Comparison of ENCODE assay signal across 17 cellular contexts in the genomic region with DNA sequence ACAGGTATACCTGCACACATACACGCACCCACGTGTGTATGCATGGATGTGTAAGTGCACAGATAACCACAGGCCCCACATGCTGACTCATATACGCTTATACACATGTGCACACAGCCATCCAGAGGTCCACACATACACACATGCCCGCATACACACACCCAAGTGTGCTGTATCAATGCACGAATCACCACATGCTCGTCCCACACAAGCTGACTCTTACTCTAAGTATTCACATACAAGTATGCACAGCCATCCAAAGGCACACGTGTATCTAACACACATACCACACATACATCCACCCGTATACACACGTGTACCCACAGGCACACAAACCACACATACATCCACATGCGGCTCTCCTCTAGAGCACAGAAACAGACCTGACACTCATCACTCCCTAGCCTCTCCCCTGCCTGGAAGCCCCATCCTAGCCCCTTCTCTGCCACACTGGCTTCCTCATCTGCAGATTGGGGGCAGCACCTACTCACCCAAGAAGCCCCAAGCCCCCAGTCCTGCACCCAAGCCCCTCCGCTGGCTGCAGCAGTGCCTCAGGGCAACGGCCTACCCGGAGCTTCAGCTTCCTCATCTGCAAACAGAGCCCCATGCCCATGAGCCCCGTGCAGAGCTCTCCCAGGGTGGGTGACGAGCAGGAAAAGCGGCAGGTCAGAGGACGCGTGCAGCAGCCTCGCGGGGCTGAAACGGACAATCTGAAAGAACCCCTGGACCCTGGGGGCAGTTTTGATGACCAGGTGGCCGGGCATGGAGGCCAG.
DNase-seq lines count a peak whose midpoint lies in the region; ATAC-seq, FAIRE-seq and TF ChIP-seq lines count a peak whose summit lies in the region.
"Had no signal": no experiment of that assay in that cellular context is flagged by ENCODE, and none has a peak within 500 bp of the region (broad histone marks: within the 10 kb centered on the region; RNA-seq: fewer than 3 reads in every experiment).

No MANE protein-coding gene starts in this region.

- H3K9me2 ChIP-seq in GM23338 (ENCODE audit: insufficient read depth) = no peaks in the 10 kb centered on the region

- H3K4me1 Mint-ChIP-seq in GM23338 (peaks cover 12% of the 10 kb centered on the region), endodermal cell (peaks cover 20% of the 10 kb centered on the region), neural progenitor cell (peaks cover 34% of the 10 kb centered on the region)

- H3K9me3 Mint-ChIP-seq in GM23338 (peaks cover 7% of the 10 kb centered on the region; the same call in 2 of the 3 replicates), endodermal cell (peaks cover 14% of the 10 kb centered on the region), neural progenitor cell (peaks cover 11% of the 10 kb centered on the region)
- H3K9me3 Mint-ChIP-seq: naive thymus-derived CD8-positive, alpha-beta T cell had no signal

- TF ChIP-seq CTCF in GM23338 (conservative IDR thresholded peaks at IDR 0.05; ENCODE audit: low read depth in 2 of 2) = 0 out of 4 replicates have a peak, but pooled peaks of 1 of the 2 experiments have one; percentile 3
- TF ChIP-seq CTCF in endodermal cell (conservative IDR thresholded peaks at IDR 0.05) = no peak
- TF ChIP-seq CTCF in neural progenitor cell (IDR thresholded peaks at IDR 0.05) = no peak

- H3K27ac ChIP-seq in BLaER1 treated with 17β-estradiol and CSF1 and Interleukin-3, amounts not matched to agents 10 nM and 100 nM = 0 out of 22 replicates have a peak overlapping the region, but pooled peaks of 1 of the 11 experiments have one; percentile 15
- H3K27ac ChIP-seq in GM23338 (ENCODE audit: low read depth) (no peak overlapping the region), endodermal cell (ENCODE audit: low read depth, low read length) (peak overlapping the region; percentile 2), neural progenitor cell (peak overlapping the region; percentile 63), small intestine (ENCODE audit: low read depth in 1 of 2, low read length in 1 of 2) (no peak overlapping the region)
- H3K27ac ChIP-seq: upper lobe of right lung had no signal

- peaks cover 53 to 73% (median 67%) of the 10 kb centered on the region in 10 experiments for H3K4me1 ChIP-seq in BLaER1 treated with 17β-estradiol and CSF1 and Interleukin-3, amounts not matched to agents 10 nM and 100 nM
- H3K4me1 ChIP-seq in GM23338 (ENCODE audit: insufficient read depth) (peaks cover 5% of the 10 kb centered on the region; the same call in 1 of the 2 replicates), endodermal cell (ENCODE audit: control insufficient read depth, insufficient read depth, low read length) (no peaks in the 10 kb centered on the region), neural progenitor cell (peaks cover 28% of the 10 kb centered on the region), small intestine (ENCODE audit: control insufficient read depth in 2 of 2, insufficient read depth in 1 of 2, low read depth in 1 of 2, low read length in 1 of 2) (no peaks in the 10 kb centered on the region)
- H3K4me1 ChIP-seq: HAP-1 had no signal

- H3F3A ChIP-seq in GM23338 (replicated peaks; ENCODE audit: low read depth) = no peaks in the 10 kb centered on the region
- H3F3A ChIP-seq in neural progenitor cell (ENCODE audit: low read depth) = peaks cover 23% of the 10 kb centered on the region

- H3K36me3 Mint-ChIP-seq in GM23338 (ENCODE audit: low read depth) (peaks cover 58% of the 10 kb centered on the region), endodermal cell (ENCODE audit: low read depth) (peaks cover 66% of the 10 kb centered on the region), neural progenitor cell (peaks cover 28% of the 10 kb centered on the region)

- 91 to 93% methylated on average over 4 to 22 of the region's 22 CpGs for WGBS in endodermal cell (ENCODE audit: insufficient coverage in 1 of 2, insufficient read length in 1 of 2), 2 experiments
- WGBS in small intestine, 3 donors = 86 to 91% (median 91%) methylated on average over 21 to 22 of the region's 22 CpGs

- H3K36me3 ChIP-seq in BLaER1 treated with 17β-estradiol and CSF1 and Interleukin-3, amounts not matched to agents 10 nM and 100 nM = peaks cover 48 to 79% (median 69%) of the 10 kb centered on the region in 11 experiments
- peaks cover 4% of the 10 kb centered on the region for H3K36me3 ChIP-seq in GM23338 (ENCODE audit: insufficient read depth)
- peaks cover 37% of the 10 kb centered on the region for H3K36me3 ChIP-seq in endodermal cell (ENCODE audit: control insufficient read depth, insufficient read depth, low read length)
- no peaks in the 10 kb centered on the region for H3K36me3 ChIP-seq in neural progenitor cell
- peaks cover 0 to 1% of the 10 kb centered on the region in 2 donors for H3K36me3 ChIP-seq in small intestine (ENCODE audit: control insufficient read depth in 2 of 2, insufficient read depth in 2 of 2, low read length in 2 of 2)

- H3K9me3 ChIP-seq in BLaER1 treated with 17β-estradiol and CSF1 and Interleukin-3, amounts not matched to agents 10 nM and 100 nM (replicated peaks in 1 of 11) = peaks cover 4 to 16% (median 7%) of the 10 kb centered on the region in 11 experiments; a peak in 14 of 22 replicates
- peaks cover 12% of the 10 kb centered on the region for H3K9me3 ChIP-seq in endodermal cell (ENCODE audit: control insufficient read depth, low read length)
- H3K9me3 ChIP-seq in neural progenitor cell (ENCODE audit: low read depth) = no peaks in the 10 kb centered on the region
- H3K9me3 ChIP-seq in small intestine (ENCODE audit: control insufficient read depth, low read depth) = no peaks in the 10 kb centered on the region
- H3K9me3 ChIP-seq: esophagus squamous epithelium, HAP-1, upper lobe of right lung had no signal

- ATAC-seq in GM23338 = no peak
- ATAC-seq in HG03135 (IDR thresholded peaks at IDR 0.05; ENCODE audit: unreplicated experiment) = no peak
- ATAC-seq: naive thymus-derived CD8-positive, alpha-beta T cell; stimulated activated naive CD8-positive, alpha-beta T cell treated with anti-CD3 and anti-CD28 coated beads, Interleukin-15, amount 100 ng/mL, for 72 hours; upper lobe of right lung had no signal

- DNase-seq in GM23338 (ENCODE audit: low spot score) (no peak), endodermal cell (no peak), neural progenitor cell (ENCODE audit: low spot score) (no peak), Kasumi-1 (lab: John Stamatoyannopoulos, UW) (no peak), small intestine (no peak)
- DNase-seq: activated CD8-positive, alpha-beta memory T cell treated with anti-CD3 and anti-CD28 coated beads for 24 hours; esophagus squamous epithelium; KBM-7; mammary epithelial cell; naive thymus-derived CD8-positive, alpha-beta T cell; NCI-H2029 treated with DMSO at 0.1 percent for 48 hours; NCI-H526; stimulated activated naive CD8-positive, alpha-beta T cell treated with anti-CD3 and anti-CD28 coated beads, Interleukin-15, amount 100 ng/mL, for 72 hours; upper lobe of right lung had no signal

- H3K27ac Mint-ChIP-seq in GM23338 (peak overlapping the region; percentile 63), endodermal cell (peak overlapping the region; percentile 72), neural progenitor cell (peak overlapping the region; percentile 44)
- H3K27ac Mint-ChIP-seq: stimulated activated naive CD8-positive, alpha-beta T cell treated with anti-CD3 and anti-CD28 coated beads, Interleukin-15, amount 100 ng/mL, for 72 hours had no signal

- no peak for FAIRE-seq in small intestine (lab: Jason Lieb, UNC)

- H3K4me2 ChIP-seq in BLaER1 treated with 17β-estradiol and CSF1 and Interleukin-3, amounts not matched to agents 10 nM and 100 nM = peak overlapping the region in 6 of 11 experiments; percentile 5 to 96 (median 88); a peak in 7 of 22 replicates
- H3K4me2 ChIP-seq in GM23338 (no peak overlapping the region), neural progenitor cell (peak overlapping the region; percentile 69)

- H3K79me2 ChIP-seq in GM23338 (replicated peaks; ENCODE audit: insufficient read depth) (peaks cover 12% of the 10 kb centered on the region), neural progenitor cell (ENCODE audit: low read depth) (peaks cover 12% of the 10 kb centered on the region)

- no peak overlapping the region for H3K4me3 Mint-ChIP-seq in GM23338
- H3K4me3 Mint-ChIP-seq in endodermal cell = no peak overlapping the region
- no peak overlapping the region for H3K4me3 Mint-ChIP-seq in neural progenitor cell
- H3K4me3 Mint-ChIP-seq: naive thymus-derived CD8-positive, alpha-beta T cell; stimulated activated naive CD8-positive, alpha-beta T cell treated with anti-CD3 and anti-CD28 coated beads, Interleukin-15, amount 100 ng/mL, for 72 hours had no signal

- H3K27me3 Mint-ChIP-seq in GM23338 (ENCODE audit: insufficient read depth, low read depth, poor library complexity) (peaks cover 21% of the 10 kb centered on the region), endodermal cell (ENCODE audit: insufficient read depth) (no peaks in the 10 kb centered on the region), neural progenitor cell (ENCODE audit: insufficient read depth, low read depth) (peaks cover 19% of the 10 kb centered on the region)
- H3K27me3 Mint-ChIP-seq: naive thymus-derived CD8-positive, alpha-beta T cell; stimulated activated naive CD8-positive, alpha-beta T cell treated with anti-CD3 and anti-CD28 coated beads, Interleukin-15, amount 100 ng/mL, for 72 hours had no signal

- peak overlapping the region in 1 of 11 experiments; percentile 25; a peak in 1 of 22 replicates for H3K9ac ChIP-seq in BLaER1 treated with 17β-estradiol and CSF1 and Interleukin-3, amounts not matched to agents 10 nM and 100 nM
- H3K9ac ChIP-seq in endodermal cell (ENCODE audit: extremely low read depth, low read length, poor library complexity, severe bottlenecking) (no peak overlapping the region), neural progenitor cell (no peak overlapping the region)

- H2AFZ ChIP-seq in GM23338 (no peak overlapping the region), neural progenitor cell (replicated peaks) (no peak overlapping the region)

- no peaks in the 10 kb centered on the region for H3K27me3 ChIP-seq in BLaER1 treated with 17β-estradiol and CSF1 and Interleukin-3, amounts not matched to agents 10 nM and 100 nM
- H3K27me3 ChIP-seq in GM23338 (ENCODE audit: insufficient read depth) = no peaks in the 10 kb centered on the region
- no peaks in the 10 kb centered on the region for H3K27me3 ChIP-seq in endodermal cell (ENCODE audit: control insufficient read depth, insufficient read depth, low read length, poor library complexity, severe bottlenecking)
- H3K27me3 ChIP-seq in neural progenitor cell = no peaks in the 10 kb centered on the region
- no peaks in the 10 kb centered on the region for H3K27me3 ChIP-seq in small intestine (ENCODE audit: control insufficient read depth in 2 of 2, insufficient read depth in 2 of 2, low read length in 2 of 2)
- H3K27me3 ChIP-seq: esophagus squamous epithelium, upper lobe of right lung had no signal

- no peak overlapping the region for H3K4me3 ChIP-seq in BLaER1 treated with 17β-estradiol and CSF1 and Interleukin-3, amounts not matched to agents 10 nM and 100 nM
- no peak overlapping the region for H3K4me3 ChIP-seq in GM23338
- H3K4me3 ChIP-seq in endodermal cell (ENCODE audit: low read length) = no peak overlapping the region
- H3K4me3 ChIP-seq in neural progenitor cell = no peak overlapping the region
- no peak overlapping the region for H3K4me3 ChIP-seq in small intestine (ENCODE audit: low read depth in 1 of 2, low read length in 2 of 2)
- H3K4me3 ChIP-seq: esophagus squamous epithelium, HAP-1, upper lobe of right lung had no signal

- peaks cover 85 to 100% (median 97%) of the 10 kb centered on the region in 11 experiments for H4K20me1 ChIP-seq in BLaER1 treated with 17β-estradiol and CSF1 and Interleukin-3, amounts not matched to agents 10 nM and 100 nM
- H4K20me1 ChIP-seq in GM23338 (replicated peaks; ENCODE audit: insufficient read depth) (peaks cover 13% of the 10 kb centered on the region), neural progenitor cell (ENCODE audit: low read depth) (peaks cover 54% of the 10 kb centered on the region)

Comparison
In these comparisons a context has a peak if more than half of its experiments do, and no peak if none do; other contexts are left out.
1. H3K27ac ChIP-seq: peak in endodermal cell (single experiment) and neural progenitor cell (single experiment); none in GM23338 (single experiment) and small intestine (0 of 2).
2. Peak in every context shown above with its lines, with median percentiles within 50 percentile points of each other: H3K27ac Mint-ChIP-seq.